ENCODE assay signal across 9 cellular contexts in genomic region chr19:7516878-7517277, GRCh38. TPM values are rescaled to one million over a fixed set of nuclear protein-coding genes. Genes with fewer than 3 reads are reported as not detected.
DNase-seq lines count a peak whose midpoint lies in the region; ATAC-seq and TF ChIP-seq lines count a peak whose summit lies in the region.
"Had no signal": no experiment of that assay in that cellular context is flagged by ENCODE, and none has a peak within 500 bp of the region (broad histone marks: within the 10 kb centered on the region; RNA-seq: fewer than 3 reads in every experiment).

No MANE protein-coding gene starts in this region.

- peak overlapping the region; percentile 91 for H3K9ac ChIP-seq in muscle layer of colon (ENCODE audit: low read length)

- peak overlapping the region; percentile 63 to 90 (median 74) for H3K4me3 ChIP-seq in heart right ventricle
- H3K4me3 ChIP-seq in choroid plexus epithelial cell (ENCODE audit: low read depth, low read length): peak overlapping the region; percentile 73
- H3K4me3 ChIP-seq in muscle layer of colon (ENCODE audit: low read depth in 1 of 2, low read length in 2 of 2): peak overlapping the region; percentile 80 to 91
- peak overlapping the region; percentile 83 to 88 for H3K4me3 ChIP-seq in vagina

- peaks cover 3 to 29% (median 14%) of the 10 kb centered on the region in 9 donors for H3K4me1 ChIP-seq in heart right ventricle
- H3K4me1 ChIP-seq in muscle layer of colon (ENCODE audit: insufficient read depth, low read length): peaks cover 29% of the 10 kb centered on the region
- peaks cover 17% of the 10 kb centered on the region for H3K4me1 ChIP-seq in vagina

- no peak for TF ChIP-seq POLR2A in vagina (IDR thresholded peaks at IDR 0.05)

- WGBS in heart right ventricle, 2 donors: 37 to 48% methylated on average over 4 of the region's 4 CpGs

- H3K36me3 ChIP-seq in heart right ventricle: peaks cover 0 to 17% (median 0%) of the 10 kb centered on the region in 9 donors
- no peaks in the 10 kb centered on the region for H3K36me3 ChIP-seq in muscle layer of colon (ENCODE audit: insufficient read depth, low read length)
- peaks cover 0 to 7% of the 10 kb centered on the region in 2 donors for H3K36me3 ChIP-seq in vagina

- H3K9me3 ChIP-seq in heart right ventricle (no peaks in the 10 kb centered on the region), muscle layer of colon (ENCODE audit: low read length) (no peaks in the 10 kb centered on the region), vagina (no peaks in the 10 kb centered on the region)

- intact Hi-C loops in heart right ventricle (cut with DNase I): loop anchor here in 1 of 10 donors (10.0 kb wide), 1 partner anchor 122 kb away; no protein-coding TSS in a partner anchor
- intact Hi-C loops in cardiac septum (cut with DNase I): loop anchor here (2.0 kb wide), 1 partner anchor 18 kb away; the partner anchor contains the start of gene PNPLA6
- intact Hi-C loops in vagina (cut with DNase I): no loop called here

- H3K27ac ChIP-seq in heart right ventricle: peak overlapping the region; percentile 79 to 93 (median 88)
- peak overlapping the region; percentile 90 for H3K27ac ChIP-seq in muscle layer of colon (ENCODE audit: low read depth, low read length)
- H3K27ac ChIP-seq in vagina: peak overlapping the region; percentile 95

- no peak for TF ChIP-seq CTCF in heart right ventricle (IDR thresholded peaks at IDR 0.05)
- TF ChIP-seq CTCF in choroid plexus epithelial cell (conservative IDR thresholded peaks at IDR 0.05; ENCODE audit: low read depth, low read length): peak; percentile 6
- no peak for TF ChIP-seq CTCF in vagina (IDR thresholded peaks at IDR 0.05)

- H3K27me3 ChIP-seq in heart right ventricle (peaks cover 0 to 19% (median 0%) of the 10 kb centered on the region in 7 donors), muscle layer of colon (ENCODE audit: control insufficient read depth in 1 of 2, insufficient read depth in 2 of 2, low read length in 2 of 2) (no peaks in the 10 kb centered on the region), vagina (no peaks in the 10 kb centered on the region)

- ATAC-seq in heart right ventricle (no peak), HG02970 (IDR thresholded peaks at IDR 0.05; ENCODE audit: low FRiP score, unreplicated experiment) (no peak)

- no peak for DNase-seq in heart right ventricle
- DNase-seq in cardiac septum (ENCODE audit: low spot score): no peak
- DNase-seq in choroid plexus epithelial cell (ENCODE audit: low read depth): no peak
- DNase-seq in vagina (ENCODE audit: extremely low spot score in 2 of 2): no peak
- DNase-seq in hepatic stellate cell (ENCODE audit: low spot score): no peak
- DNase-seq in NCI-H2171 (lab: John Stamatoyannopoulos, UW): no peak
- DNase-seq: activated CD4-positive, alpha-beta T cell treated with anti-CD3 and anti-CD28 coated beads, Interleukin-2, amount 50 U/mL, for 4 hours had no signal

RNA-seq across cellular contexts. Expression of gene ZNF358, which starts 1.0 kb away (rescaled TPM):
- 100 to 1,000 TPM in 1 of 10 donors, 10 to 100 TPM in 9; 67.7 to 104 (median 76.5) TPM for total RNA-seq in heart right ventricle
- 100 to 1,000 TPM in 1 of 2 donors, 10 to 100 TPM in 1; 61.4 to 167 TPM for polyA plus RNA-seq in heart right ventricle
- 76.7 TPM for total RNA-seq in cardiac septum
- total RNA-seq in vagina: 87.4 TPM

RNA-seq across cellular contexts. Expression of gene MCOLN1, which starts 5.5 kb away (rescaled TPM):
- total RNA-seq in heart right ventricle: 10 to 100 TPM; 10.4 to 29.1 (median 13.4) TPM
- 10 to 100 TPM; 20.8 to 34.9 TPM for polyA plus RNA-seq in heart right ventricle
- total RNA-seq in cardiac septum: 16.0 TPM
- 20.4 TPM for total RNA-seq in vagina

RNA-seq across cellular contexts. Expression of gene PNPLA6, which starts 18.6 kb away (rescaled TPM):
- 10 to 100 TPM; 33.9 to 73.8 (median 41.6) TPM for total RNA-seq in heart right ventricle
- 10 to 100 TPM; 34.1 to 57.0 TPM for polyA plus RNA-seq in heart right ventricle
- total RNA-seq in cardiac septum: 41.9 TPM
- 47.4 TPM for total RNA-seq in vagina

RNA-seq across cellular contexts. Expression of gene PEX11G, which starts 28.0 kb away (rescaled TPM):
- 1 to 10 TPM in 9 of 10 donors, under 1 TPM in 1; 0.95 to 2.4 (median 1.9) TPM for total RNA-seq in heart right ventricle
- 1 to 10 TPM; 1.2 to 3.9 TPM for polyA plus RNA-seq in heart right ventricle
- 1.9 TPM for total RNA-seq in cardiac septum
- 2.7 TPM for total RNA-seq in vagina
